ENCODE assay signal across 14 cellular contexts in genomic region chr17:15947331-15947730, GRCh38. TPM values are rescaled to one million over a fixed set of nuclear protein-coding genes. Genes with fewer than 3 reads are reported as not detected.
A peak's percentile ranks its signal among the peaks of the same experiment; 100 is the strongest.
DNase-seq lines count a peak whose midpoint lies in the region; ATAC-seq and TF ChIP-seq lines count a peak whose summit lies in the region.
"Had no signal": no experiment of that assay in that cellular context is flagged by ENCODE, and none has a peak within 500 bp of the region (broad histone marks: within the 10 kb centered on the region; RNA-seq: fewer than 3 reads in every experiment).

No MANE protein-coding gene starts in this region.

- no peaks in the 10 kb centered on the region for H3K27me3 ChIP-seq in ACC112 (ENCODE audit: insufficient read depth, low read length)

- H3K9me3 ChIP-seq in mucosa of descending colon = no peaks in the 10 kb centered on the region
- H3K9me3 ChIP-seq: stomach had no signal

- peak overlapping the region; percentile 23; the same call in 1 of the 2 replicates for H3K27ac ChIP-seq in ACC112 (ENCODE audit: low read depth, low read length)

- peak overlapping the region; percentile 97 for H3K4me3 ChIP-seq in ACC112 (ENCODE audit: low read depth, low read length)
- H3K4me3 ChIP-seq in mucosa of descending colon = no peak overlapping the region
- H3K4me3 ChIP-seq: stomach had no signal

- peaks cover 62% of the 10 kb centered on the region for H3K79me2 ChIP-seq in ACC112 (ENCODE audit: control insufficient read depth, insufficient read depth, low read length, unreplicated experiment)

- no peak for TF ChIP-seq CTCF in mucosa of descending colon (IDR thresholded peaks at IDR 0.05)

- DNase-seq in LoVo (ENCODE audit: low spot score) (peak; percentile 77), dedifferentiated amniotic fluid mesenchymal stem cell (ENCODE audit: extremely low spot score) (peak; percentile 35), mucosa of descending colon (peak; percentile 60 to 70 (median 64)), NCI-H187 (lab: John Stamatoyannopoulos, UW) (no peak), midbrain (lab: John Stamatoyannopoulos, UW) (no peak)
- no peak for DNase-seq in activated CD4-positive, alpha-beta T cell treated with anti-CD3 and anti-CD28 coated beads for 1 hour
- DNase-seq: AML-193; GF-D8; KG1; occipital lobe; stimulated activated CD4-positive, alpha-beta T cell treated with anti-CD3 and anti-CD28 coated beads, Interleukin-4, amount 100 ng/mL, for 4 hours; stomach had no signal

- intact Hi-C loops in mucosa of descending colon (cut with DNase I, micrococcal nuclease) = loop anchor here in 1 of 2 donors (10.0 kb wide), 1 partner anchor 47 kb away; the partner anchor contains the start of genes TTC19 and ZSWIM7

- peak; percentile 63 for ATAC-seq in mucosa of descending colon
- ATAC-seq in GM21717 (IDR thresholded peaks at IDR 0.05; ENCODE audit: unreplicated experiment) = no peak

- H3K36me3 ChIP-seq in ACC112 (ENCODE audit: insufficient read depth, low read length) (no peaks in the 10 kb centered on the region; the same call in 1 of the 2 replicates), mucosa of descending colon (ENCODE audit: low read depth) (no peaks in the 10 kb centered on the region)
- H3K36me3 ChIP-seq: stomach had no signal

- H3K4me1 ChIP-seq in ACC112 (ENCODE audit: control insufficient read depth, insufficient read depth, low read length, unreplicated experiment) (peaks cover 21% of the 10 kb centered on the region), mucosa of descending colon (ENCODE audit: low read depth) (peaks cover 22% of the 10 kb centered on the region)

- H2AFZ ChIP-seq in ACC112 (ENCODE audit: low read length, unreplicated experiment) = no peak overlapping the region

RNA-seq across cellular contexts. Expression of gene ADORA2B, which starts 2.4 kb away (rescaled TPM):
- 10 to 100 TPM; 11.9 to 32.9 (median 24.4) TPM for total RNA-seq in mucosa of descending colon

RNA-seq across cellular contexts. Expression of gene ZSWIM7, which starts 52.2 kb away (rescaled TPM):
- total RNA-seq in mucosa of descending colon = 10 to 100 TPM; 17.3 to 32.1 (median 26.0) TPM

RNA-seq across cellular contexts. Expression of gene TTC19, which starts 52.3 kb away (rescaled TPM):
- 10 to 100 TPM; 32.5 to 52.2 (median 41.9) TPM for total RNA-seq in mucosa of descending colon

Comparison
In these comparisons a context has a peak if more than half of its experiments do, and no peak if none do; other contexts are left out.
1. DNase-seq: peak in LoVo (single experiment), dedifferentiated amniotic fluid mesenchymal stem cell (single experiment) and mucosa of descending colon (3 of 3); none in activated CD4-positive, alpha-beta T cell treated with anti-CD3 and anti-CD28 coated beads for 1 hour (single experiment), NCI-H187 (0 of 2) and midbrain (single experiment).